ENCODE assay signal across 8 cellular contexts in genomic region chr21:38925923-38926322, GRCh38.
DNase-seq lines count a peak whose midpoint lies in the region; ATAC-seq and TF ChIP-seq lines count a peak whose summit lies in the region.

No MANE protein-coding gene starts in this region.

- H3K27me3 ChIP-seq in cardiac muscle cell (no peaks in the 10 kb centered on the region), Caco-2 (replicated peaks; ENCODE audit: control insufficient read depth, insufficient read depth, low read length) (no peaks in the 10 kb centered on the region)

- no peak for ATAC-seq in HG03378 (IDR thresholded peaks at IDR 0.05; ENCODE audit: unreplicated experiment)

- H3K4me3 Mint-ChIP-seq in Caco-2 (ENCODE audit: unreplicated experiment): no peak overlapping the region

- H3K36me3 ChIP-seq in cardiac muscle cell (no peaks in the 10 kb centered on the region), Caco-2 (ENCODE audit: control insufficient read depth, insufficient read depth, low read length) (no peaks in the 10 kb centered on the region)

- no peak overlapping the region for H3K27ac Mint-ChIP-seq in Caco-2 (ENCODE audit: unreplicated experiment)

- H3K36me3 Mint-ChIP-seq in Caco-2 (ENCODE audit: insufficient read depth, unreplicated experiment): no peaks in the 10 kb centered on the region

- CTCF ChIA-PET in Caco-2 (lab: Charles Lee): interaction anchor here (1.0 kb wide), 1 partner anchor 31 kb away, joined by 3 read pairs; no protein-coding TSS in a partner anchor

- peaks cover 14% of the 10 kb centered on the region for H3K9me3 Mint-ChIP-seq in Caco-2 (ENCODE audit: unreplicated experiment)

- H3K9me3 ChIP-seq in cardiac muscle cell (ENCODE audit: low read depth) (no peaks in the 10 kb centered on the region), Caco-2 (peaks cover 5% of the 10 kb centered on the region; the same call in 1 of the 2 replicates)

- no peak for TF ChIP-seq CTCF in cardiac muscle cell (IDR thresholded peaks at IDR 0.05; ENCODE audit: low read depth, low read length)
- TF ChIP-seq CTCF in Caco-2 (IDR thresholded peaks at IDR 0.05; ENCODE audit: insufficient read depth in 1 of 2, low read depth in 1 of 2, low read length in 1 of 2, severe bottlenecking in 1 of 2, unreplicated experiment in 1 of 2): no peak

- BruUV-seq in Caco-2 (replicated peaks; lab: Mats Ljungman, UMichigan): no TSS peak

- peak; percentile 10 for DNase-seq in GOT3 (lab: John Stamatoyannopoulos, UW)
- DNase-seq in SW480 (ENCODE audit: low spot score): peak; percentile 51
- peak; percentile 44 to 95 for DNase-seq in cardiac muscle cell (ENCODE audit: low read depth in 1 of 2, low spot score in 1 of 2)
- DNase-seq in skeletal muscle cell (ENCODE audit: low read depth): peak; percentile 87
- DNase-seq in activated gamma-delta T cell (lab: John Stamatoyannopoulos, UW): no peak
- DNase-seq in Caco-2: no peak
- DNase-seq in GM19238 (ENCODE audit: insufficient read length, low spot score): no peak

- H3K4me1 ChIP-seq in cardiac muscle cell (ENCODE audit: low read depth) (peaks cover 16% of the 10 kb centered on the region), Caco-2 (peaks cover 14% of the 10 kb centered on the region)

- peaks cover 10% of the 10 kb centered on the region for H3K4me1 Mint-ChIP-seq in Caco-2 (ENCODE audit: low read depth, unreplicated experiment)

- intact Hi-C loops in Caco-2 (cut with micrococcal nuclease; ENCODE audit: unreplicated experiment): no loop called here

- H3K4me3 ChIP-seq in cardiac muscle cell (no peak overlapping the region), skeletal muscle cell (ENCODE audit: low read depth, low read length) (no peak overlapping the region), Caco-2 (ENCODE audit: low read depth, low read length) (no peak overlapping the region)

- POLR2A ChIA-PET in Caco-2 (lab: Charles Lee): no interaction called here

- H3K27me3 Mint-ChIP-seq in Caco-2 (ENCODE audit: insufficient read depth, unreplicated experiment): no peaks in the 10 kb centered on the region

- H3K27ac ChIP-seq in cardiac muscle cell: peak overlapping the region; percentile 66

Comparison
In these comparisons a context has a peak if more than half of its experiments do, and no peak if none do; other contexts are left out.
1. DNase-seq: peak in GOT3 (single experiment), SW480 (single experiment), cardiac muscle cell (2 of 2) and skeletal muscle cell (single experiment); none in activated gamma-delta T cell (single experiment), Caco-2 (0 of 2) and GM19238 (single experiment).